In genomic region chr12:114762490-114763110, GRCh38 we compare ENCODE assay signal across 21 cellular contexts.
DNase-seq lines count a peak whose midpoint lies in the region; ATAC-seq and TF ChIP-seq lines count a peak whose summit lies in the region.
"Had no signal": no experiment of that assay in that cellular context is flagged by ENCODE, and none has a peak within 500 bp of the region (broad histone marks: within the 10 kb centered on the region; RNA-seq: fewer than 3 reads in every experiment).

No MANE protein-coding gene starts in this region.

- WGBS in thymus = 72% methylated on average over 22 of the region's 22 CpGs

- POLR2A ChIA-PET in HEK293T (lab: Yijun Ruan, JAX) = no interaction called here

- peak overlapping the region; percentile 8 for H3K27ac ChIP-seq in thymus (ENCODE audit: low read depth)
- H3K27ac ChIP-seq: 22Rv1, right lobe of liver, RWPE1 had no signal

- no peak for TF ChIP-seq POLR2A in erythroblast (IDR thresholded peaks at IDR 0.05; ENCODE audit: low read length)

- DNase-seq in NCI-H82 (lab: John Stamatoyannopoulos, UW) (peak; percentile 19), NCI-H82 treated with DMSO at 0.1 percent for 48 hours (lab: John Stamatoyannopoulos, UW; ENCODE audit: unreplicated experiment) (no peak), cardiac fibroblast (ENCODE audit: low read depth in 2 of 2) (peak; percentile 50 to 65), iris pigment epithelial cell (ENCODE audit: low read depth) (peak; percentile 38), erythroblast (lab: John Stamatoyannopoulos, UW) (no peak), HEK293T (ENCODE audit: extremely low spot score) (no peak)
- DNase-seq: activated CD4-positive, alpha-beta T cell treated with anti-CD3 and anti-CD28 coated beads, Interleukin-2, amount 50 U/mL, for 1 hour; anterior cingulate cortex; Caco-2; GF-D8; GOT3; islet precursor cell; NCI-H187; NCI-H526; right lobe of liver; stimulated activated naive CD8-positive, alpha-beta T cell treated with anti-CD3 and anti-CD28 coated beads, Interleukin-15, Interleukin-2, amounts not matched to agents 100 U/mL and 50 U/mL, for 24 hours had no signal

- no peaks in the 10 kb centered on the region for H3K27me3 ChIP-seq in thymus (ENCODE audit: control insufficient read depth, insufficient read depth)
- H3K27me3 ChIP-seq: gastroesophageal sphincter, right lobe of liver had no signal

- H3K36me3 ChIP-seq in thymus (ENCODE audit: control insufficient read depth, insufficient read depth) = no peaks in the 10 kb centered on the region
- H3K36me3 ChIP-seq: gastroesophageal sphincter, right lobe of liver had no signal

- no peak for TF ChIP-seq CTCF in cardiac fibroblast (IDR thresholded peaks at IDR 0.05; ENCODE audit: low read depth, low read length)

- ATAC-seq in HG03520 (IDR thresholded peaks at IDR 0.05; ENCODE audit: unreplicated experiment) = no peak
- ATAC-seq: gastroesophageal sphincter; stimulated activated naive CD8-positive, alpha-beta T cell treated with anti-CD3 and anti-CD28 coated beads, Interleukin-15, Interleukin-2, amounts not matched to agents 100 U/mL and 50 U/mL, for 24 hours had no signal

- CTCF ChIA-PET in HEK293T (lab: Yijun Ruan, JAX) = no interaction called here

- no peaks in the 10 kb centered on the region for H3K9me3 ChIP-seq in thymus (ENCODE audit: control insufficient read depth)
- H3K9me3 ChIP-seq: Caco-2, gastroesophageal sphincter, right lobe of liver had no signal

- no peak overlapping the region for H3K4me3 ChIP-seq in cardiac fibroblast (replicated peaks in 1 of 2; ENCODE audit: low read depth in 2 of 2, low read length in 2 of 2)
- no peak overlapping the region for H3K4me3 ChIP-seq in thymus (ENCODE audit: low read length)
- H3K4me3 ChIP-seq: gastroesophageal sphincter, right lobe of liver had no signal

- no peaks in the 10 kb centered on the region for H3K4me1 ChIP-seq in thymus (ENCODE audit: control insufficient read depth, insufficient read depth, low read length)
- H3K4me1 ChIP-seq: right lobe of liver had no signal

TF ChIP-seq in HEK293T, 16 proteins besides CTCF, POLR2A, EP300 and RAD21:
- TF ChIP-seq SP1 (IDR thresholded peaks at IDR 0.05) = no peak

Comparison
In these comparisons a context has a peak if more than half of its experiments do, and no peak if none do; other contexts are left out.
1. DNase-seq: peak in NCI-H82 (single experiment), cardiac fibroblast (2 of 2) and iris pigment epithelial cell (single experiment); none in NCI-H82 treated with DMSO at 0.1 percent for 48 hours (single experiment), erythroblast (0 of 2) and HEK293T (single experiment).